ENCODE assay signal across 37 cellular contexts in the genomic region with DNA sequence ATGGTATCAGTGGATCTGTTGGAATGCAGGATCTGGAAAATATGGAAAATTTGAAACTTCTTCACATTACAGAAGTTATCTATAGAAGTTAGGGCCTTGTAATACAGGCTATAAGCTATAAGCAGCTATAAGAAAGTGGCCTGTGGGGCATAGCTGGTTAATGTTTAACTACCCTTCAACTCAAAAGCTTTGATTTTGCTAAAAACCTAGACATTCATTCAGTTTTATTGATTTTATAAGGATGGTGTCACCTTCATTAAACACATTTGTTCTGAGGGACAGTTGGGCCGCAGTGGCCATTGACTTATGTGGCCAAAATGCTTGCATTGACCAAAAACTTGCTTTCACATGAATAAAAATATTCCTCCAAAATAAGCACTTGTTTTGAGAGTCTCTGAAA. TPM values are rescaled to one million over a fixed set of nuclear protein-coding genes. Genes with fewer than 3 reads are reported as not detected.
"Had no signal": no experiment of that assay in that cellular context is flagged by ENCODE, and none has a peak within 500 bp of the region (broad histone marks: within the 10 kb centered on the region; RNA-seq: fewer than 3 reads in every experiment).

No MANE protein-coding gene starts in this region.

- H3K27me3 Mint-ChIP-seq: activated B cell treated with CpG ODN at 0.5 μM for 24 hours; activated CD4-positive, alpha-beta memory T cell treated with anti-CD3 and anti-CD28 coated beads for 36 hours; activated CD4-positive, alpha-beta T cell treated with anti-CD3 and anti-CD28 coated beads, Interleukin-2, amount 10 ng/mL, durations not matched to agents 24 days and 14 days; activated CD8-positive, alpha-beta T cell treated with anti-CD3 and anti-CD28 coated beads for 36 hours; activated naive CD8-positive, alpha-beta T cell treated with anti-CD3 and anti-CD28 coated beads for 36 hours; activated T-helper 17 cell treated with anti-CD3 and anti-CD28 coated beads, Interleukin-2, amount 50 U/mL, for 72 hours had no signal

- H3K4me1 ChIP-seq: adrenal gland, breast epithelium had no signal

- FAIRE-seq: astrocyte, TTC549 had no signal

- H3K36me3 ChIP-seq: adrenal gland, brain microvascular endothelial cell, breast epithelium had no signal

- H3K4me3 ChIP-seq: adrenal gland, body of pancreas, breast epithelium had no signal

- H3K27ac Mint-ChIP-seq: activated B cell treated with CpG ODN at 0.5 μM for 24 hours; activated CD4-positive, alpha-beta memory T cell treated with anti-CD3 and anti-CD28 coated beads for 36 hours; activated CD4-positive, alpha-beta T cell treated with anti-CD3 and anti-CD28 coated beads, Interleukin-2, amount 10 ng/mL, durations not matched to agents 24 days and 14 days; activated CD8-positive, alpha-beta T cell treated with anti-CD3 and anti-CD28 coated beads for 36 hours; activated naive CD4-positive, alpha-beta T cell treated with anti-CD3 and anti-CD28 coated beads for 36 hours; activated naive CD4-positive, alpha-beta T cell treated with anti-CD3 and anti-CD28 coated beads, Interleukin-2, amount 50 U/mL, for 72 hours; activated naive CD8-positive, alpha-beta T cell treated with anti-CD3 and anti-CD28 coated beads for 36 hours; activated T-cell treated with anti-CD3 and anti-CD28 coated beads, Interleukin-2, amount 50 U/mL, for 72 hours; activated T-helper 1 cell treated with anti-CD3 and anti-CD28 coated beads, Interleukin-12 subunit alpha, Interleukin-12 subunit beta, Interleukin-2, Interleukin-4 antibody, amounts not matched to agents 30 ng/mL and 10 ng/mL and 1 ng/mL, durations not matched to agents 14 hours and 24 hours and 36 hours; activated T-helper 17 cell treated with anti-CD3 and anti-CD28 coated beads, Interleukin-2, amount 50 U/mL, for 72 hours; T-helper 1 cell treated with Interleukin-12 subunit alpha and Interleukin-12 subunit beta and Interleukin-4 antibody, amounts not matched to agents 30 μg/mL and 1 μg/mL, for 36 hours; T-helper 2 cell treated with Interferon-gamma antibody and Interleukin-4, amounts not matched to agents 5 μg/mL and 100 μg/mL, for 36 hours had no signal

- DNase-seq: activated B cell treated with CpG ODN at 0.5 μM for 24 hours; activated CD4-positive, alpha-beta memory T cell treated with anti-CD3 and anti-CD28 coated beads for 36 hours; activated CD4-positive, alpha-beta T cell treated with anti-CD3 and anti-CD28 coated beads for 4 hours; activated CD4-positive, alpha-beta T cell treated with anti-CD3 and anti-CD28 coated beads, Interleukin-2, amount 10 ng/mL, durations not matched to agents 24 days and 14 days; activated CD4-positive, alpha-beta T cell treated with anti-CD3 and anti-CD28 coated beads, Interleukin-2, amount 50 U/mL, for 1 hour; activated CD4-positive, alpha-beta T cell treated with anti-CD3 and anti-CD28 coated beads, Interleukin-2, amount 50 U/mL, for 4 hours; activated CD4-positive, CD25-positive, alpha-beta regulatory T cell treated with anti-CD3 and anti-CD28 coated beads, Interleukin-2, amount 50 U/mL, for 72 hours; activated CD8-positive, alpha-beta memory T cell treated with anti-CD3 and anti-CD28 coated beads, Interleukin-2, amount 50 U/mL, for 4 hours; activated CD8-positive, alpha-beta T cell treated with anti-CD3 and anti-CD28 coated beads for 36 hours; activated effector memory CD4-positive, alpha-beta T cell treated with anti-CD3 and anti-CD28 coated beads, Interleukin-2, amount 50 U/mL, for 16 hours; activated gamma-delta T cell treated with Interleukin-2 at 50 U/mL for 16 hours; activated naive CD4-positive, alpha-beta T cell; activated naive CD4-positive, alpha-beta T cell treated with anti-CD3 and anti-CD28 coated beads for 36 hours; activated naive CD4-positive, alpha-beta T cell treated with anti-CD3 and anti-CD28 coated beads, Interleukin-2, amount 50 U/mL, for 16 hours; activated naive CD8-positive, alpha-beta T cell treated with anti-CD3 and anti-CD28 coated beads for 36 hours; activated T-cell treated with anti-CD3 and anti-CD28 coated beads for 4 hours; activated T-cell treated with anti-CD3 and anti-CD28 coated beads, Interleukin-2, amount 50 U/mL, for 1 hour; activated T-cell treated with anti-CD3 and anti-CD28 coated beads, Interleukin-2, amount 50 U/mL, for 4 hours; activated T-cell treated with anti-CD3 and anti-CD28 coated beads, Interleukin-2, amount 50 U/mL, for 72 hours; adrenal gland; amniotic stem cell; aorta; body of pancreas; brain microvascular endothelial cell; central memory CD4-positive, alpha-beta T cell; T-helper 2 cell; T-helper 9 cell had no signal

- H3K27ac ChIP-seq: adrenal gland, body of pancreas, brain microvascular endothelial cell, breast epithelium, VCaP had no signal

- H3K9me3 Mint-ChIP-seq: activated B cell treated with CpG ODN at 0.5 μM for 24 hours; activated CD4-positive, alpha-beta T cell treated with anti-CD3 and anti-CD28 coated beads, Interleukin-2, amount 10 ng/mL, durations not matched to agents 24 days and 14 days; activated CD8-positive, alpha-beta T cell treated with anti-CD3 and anti-CD28 coated beads for 36 hours; activated naive CD4-positive, alpha-beta T cell treated with anti-CD3 and anti-CD28 coated beads for 36 hours; activated naive CD8-positive, alpha-beta T cell treated with anti-CD3 and anti-CD28 coated beads for 36 hours; activated T-cell treated with anti-CD3 and anti-CD28 coated beads, Interleukin-2, amount 50 U/mL, for 4 hours; activated T-cell treated with anti-CD3 and anti-CD28 coated beads, Interleukin-2, amount 50 U/mL, for 72 hours; activated T-helper 1 cell treated with anti-CD3 and anti-CD28 coated beads, Interleukin-12 subunit alpha, Interleukin-12 subunit beta, Interleukin-2, Interleukin-4 antibody, amounts not matched to agents 30 ng/mL and 10 ng/mL and 1 ng/mL, durations not matched to agents 14 hours and 24 hours and 36 hours; activated T-helper 17 cell treated with anti-CD3 and anti-CD28 coated beads, Interleukin-2, amount 50 U/mL, for 72 hours; T-helper 1 cell treated with Interleukin-12 subunit alpha and Interleukin-12 subunit beta and Interleukin-4 antibody, amounts not matched to agents 30 μg/mL and 1 μg/mL, for 36 hours; T-helper 2 cell treated with Interferon-gamma antibody and Interleukin-4, amounts not matched to agents 5 μg/mL and 100 μg/mL, for 36 hours had no signal

- H3K4me1 Mint-ChIP-seq: activated B cell treated with CpG ODN at 0.5 μM for 24 hours; activated CD4-positive, alpha-beta T cell treated with anti-CD3 and anti-CD28 coated beads, Interleukin-2, amount 10 ng/mL, durations not matched to agents 24 days and 14 days; activated naive CD8-positive, alpha-beta T cell treated with anti-CD3 and anti-CD28 coated beads for 36 hours; activated T-helper 17 cell treated with anti-CD3 and anti-CD28 coated beads, Interleukin-2, amount 50 U/mL, for 72 hours had no signal

- H3K4me3 Mint-ChIP-seq: activated B cell treated with CpG ODN at 0.5 μM for 24 hours; activated CD4-positive, alpha-beta memory T cell treated with anti-CD3 and anti-CD28 coated beads for 36 hours; activated CD4-positive, alpha-beta T cell treated with anti-CD3 and anti-CD28 coated beads, Interleukin-2, amount 10 ng/mL, durations not matched to agents 24 days and 14 days; activated CD8-positive, alpha-beta T cell treated with anti-CD3 and anti-CD28 coated beads for 36 hours; activated naive CD4-positive, alpha-beta T cell treated with anti-CD3 and anti-CD28 coated beads for 36 hours; activated naive CD8-positive, alpha-beta T cell treated with anti-CD3 and anti-CD28 coated beads for 36 hours; activated T-cell treated with anti-CD3 and anti-CD28 coated beads, Interleukin-2, amount 50 U/mL, for 4 hours; activated T-cell treated with anti-CD3 and anti-CD28 coated beads, Interleukin-2, amount 50 U/mL, for 72 hours; activated T-helper 1 cell treated with anti-CD3 and anti-CD28 coated beads, Interleukin-12 subunit alpha, Interleukin-12 subunit beta, Interleukin-2, Interleukin-4 antibody, amounts not matched to agents 30 ng/mL and 10 ng/mL and 1 ng/mL, durations not matched to agents 14 hours and 24 hours and 36 hours; activated T-helper 17 cell treated with anti-CD3 and anti-CD28 coated beads, Interleukin-2, amount 50 U/mL, for 72 hours; T-helper 1 cell treated with Interleukin-12 subunit alpha and Interleukin-12 subunit beta and Interleukin-4 antibody, amounts not matched to agents 30 μg/mL and 1 μg/mL, for 36 hours; T-helper 2 cell treated with Interferon-gamma antibody and Interleukin-4, amounts not matched to agents 5 μg/mL and 100 μg/mL, for 36 hours had no signal

- H3K36me3 Mint-ChIP-seq: activated CD4-positive, alpha-beta memory T cell treated with anti-CD3 and anti-CD28 coated beads for 36 hours; activated naive CD8-positive, alpha-beta T cell treated with anti-CD3 and anti-CD28 coated beads for 36 hours had no signal

- H3K9me3 ChIP-seq: adrenal gland, body of pancreas, breast epithelium had no signal

- H3K27me3 ChIP-seq: adrenal gland, body of pancreas, brain microvascular endothelial cell, breast epithelium had no signal

- ATAC-seq: activated CD8-positive, alpha-beta T cell treated with anti-CD3 and anti-CD28 coated beads for 36 hours; activated naive CD4-positive, alpha-beta T cell treated with anti-CD3 and anti-CD28 coated beads, Interleukin-2, amount 50 U/mL, for 72 hours; activated T-cell treated with anti-CD3 and anti-CD28 coated beads, Interleukin-2, amount 50 U/mL, for 4 hours; activated T-cell treated with anti-CD3 and anti-CD28 coated beads, Interleukin-2, amount 50 U/mL, for 72 hours; activated T-helper 17 cell treated with anti-CD3 and anti-CD28 coated beads, Interleukin-2, amount 50 U/mL, for 72 hours; body of pancreas had no signal

RNA-seq across cellular contexts. Expression of a gene that starts 13.1 kb away (rescaled TPM):
- total RNA-seq: activated B cell treated with CpG ODN at 0.5 μM for 24 hours; activated CD4-positive, alpha-beta T cell treated with anti-CD3 and anti-CD28 coated beads, Interleukin-2, amount 10 ng/mL, durations not matched to agents 24 days and 14 days; activated CD8-positive, alpha-beta memory T cell treated with anti-CD3 and anti-CD28 coated beads for 36 hours had no signal
